In genomic region chr10:95440756-95441546, GRCh38 we compare ENCODE assay signal across 12 cellular contexts.
A peak's percentile ranks its signal among the peaks of the same experiment; 100 is the strongest.
DNase-seq lines count a peak whose midpoint lies in the region; ATAC-seq and TF ChIP-seq lines count a peak whose summit lies in the region.
"Had no signal": no experiment of that assay in that cellular context is flagged by ENCODE, and none has a peak within 500 bp of the region (broad histone marks: within the 10 kb centered on the region; RNA-seq: fewer than 3 reads in every experiment).

No MANE protein-coding gene starts in this region.

- no peak overlapping the region for H3K9ac ChIP-seq in Karpas-422 (ENCODE audit: low read length)

- no peaks in the 10 kb centered on the region for H3K27me3 ChIP-seq in aorta (ENCODE audit: control insufficient read depth in 1 of 2, insufficient read depth in 2 of 2, low read length in 1 of 2)
- no peaks in the 10 kb centered on the region for H3K27me3 ChIP-seq in Karpas-422 (ENCODE audit: low read length)
- H3K27me3 ChIP-seq: BE2C, cardiac muscle cell had no signal

- intact Hi-C loops in aorta (cut with DNase I) (loop anchor here in 1 of 2 donors (5.0 kb wide), 1 partner anchor 121 kb away; the partner anchor contains the start of gene SORBS1), mucosa of descending colon (cut with DNase I, micrococcal nuclease) (no loop called here)

- ATAC-seq in HG03045 (IDR thresholded peaks at IDR 0.05; ENCODE audit: unreplicated experiment), result peak; percentile 76
- ATAC-seq in activated T-helper 17 cell treated with anti-CD3 and anti-CD28 coated beads, Interleukin-2, amount 50 U/mL, for 72 hours (replicated peaks), result peak; percentile 86
- ATAC-seq in aorta (ENCODE audit: low FRiP score), result no peak
- ATAC-seq in mucosa of descending colon, result no peak
- ATAC-seq: lower lobe of right lung had no signal

- no peaks in the 10 kb centered on the region for H3K79me2 ChIP-seq in Karpas-422 (ENCODE audit: low read length)

- H3K4me1 ChIP-seq in aorta (ENCODE audit: control insufficient read depth in 1 of 2, insufficient read depth in 2 of 2, low read length in 2 of 2) (peaks cover 0 to 6% of the 10 kb centered on the region in 2 donors), Karpas-422 (ENCODE audit: low read length) (no peaks in the 10 kb centered on the region), mucosa of descending colon (ENCODE audit: low read depth) (peaks cover 5% of the 10 kb centered on the region)
- H3K4me1 ChIP-seq: BE2C had no signal

- no peaks in the 10 kb centered on the region for H3K36me3 Mint-ChIP-seq in activated naive CD4-positive, alpha-beta T cell treated with anti-CD3 and anti-CD28 coated beads, Interleukin-2, amount 10 ng/mL, durations not matched to agents 7 days and 5 days
- H3K36me3 Mint-ChIP-seq in activated T-helper 17 cell treated with anti-CD3 and anti-CD28 coated beads, Interleukin-2, amount 50 U/mL, for 72 hours (ENCODE audit: low read depth), result no peaks in the 10 kb centered on the region

- H3K4me2 ChIP-seq in Karpas-422 (ENCODE audit: low read depth, low read length, poor library complexity, severe bottlenecking), result no peak overlapping the region

- 13 to 17% methylated on average over 7 of the region's 7 CpGs for WGBS in aorta, 2 donors

- peak; percentile 34 for DNase-seq in activated naive CD4-positive, alpha-beta T cell treated with anti-CD3 and anti-CD28 coated beads, Interleukin-2, amount 10 ng/mL, durations not matched to agents 7 days and 5 days
- no peak for DNase-seq in activated naive CD4-positive, alpha-beta T cell treated with Interleukin-2 at 50 U/mL for 16 hours
- DNase-seq in aorta (no peak), Karpas-422 (no peak), C1 segment of cervical spinal cord (lab: John Stamatoyannopoulos, UW) (no peak), mucosa of descending colon (no peak)
- DNase-seq: BE2C, lower lobe of right lung had no signal

- TF ChIP-seq CTCF in mucosa of descending colon (IDR thresholded peaks at IDR 0.05), result no peak

- no peak overlapping the region for H3K27ac Mint-ChIP-seq in activated naive CD4-positive, alpha-beta T cell treated with anti-CD3 and anti-CD28 coated beads, Interleukin-2, amount 10 ng/mL, durations not matched to agents 7 days and 5 days
- H3K27ac Mint-ChIP-seq in activated T-helper 17 cell treated with anti-CD3 and anti-CD28 coated beads, Interleukin-2, amount 50 U/mL, for 72 hours, result no peak overlapping the region
- H3K27ac Mint-ChIP-seq: T-helper 1 cell treated with Interleukin-12 subunit alpha and Interleukin-12 subunit beta and Interleukin-4 antibody, amounts not matched to agents 30 μg/mL and 1 μg/mL, for 36 hours had no signal

- peaks cover 11% of the 10 kb centered on the region for H3K27me3 Mint-ChIP-seq in activated naive CD4-positive, alpha-beta T cell treated with anti-CD3 and anti-CD28 coated beads, Interleukin-2, amount 10 ng/mL, durations not matched to agents 7 days and 5 days
- H3K27me3 Mint-ChIP-seq in activated T-helper 17 cell treated with anti-CD3 and anti-CD28 coated beads, Interleukin-2, amount 50 U/mL, for 72 hours, result peaks cover 8% of the 10 kb centered on the region

- H4K20me1 ChIP-seq in Karpas-422 (ENCODE audit: insufficient read depth, low read depth, low read length), result no peaks in the 10 kb centered on the region

- CTCF ChIA-PET in activated naive CD4-positive, alpha-beta T cell treated with anti-CD3 and anti-CD28 coated beads, Interleukin-2, amount 10 ng/mL, durations not matched to agents 7 days and 5 days (lab: Charles Lee), result interaction anchor here (1.2 to 9.7 kb wide), 3 partner anchors 11 to 66 kb away, joined by 4 to 80 read pairs (median 7); no protein-coding TSS in a partner anchor

- peaks cover 12% of the 10 kb centered on the region for H3K4me1 Mint-ChIP-seq in activated naive CD4-positive, alpha-beta T cell treated with anti-CD3 and anti-CD28 coated beads, Interleukin-2, amount 10 ng/mL, durations not matched to agents 7 days and 5 days
- H3K4me1 Mint-ChIP-seq in activated T-helper 17 cell treated with anti-CD3 and anti-CD28 coated beads, Interleukin-2, amount 50 U/mL, for 72 hours, result no peaks in the 10 kb centered on the region

- no peak overlapping the region for H3K4me3 ChIP-seq in aorta (ENCODE audit: low read length in 2 of 2)
- no peak overlapping the region for H3K4me3 ChIP-seq in Karpas-422 (ENCODE audit: low read length)
- no peak overlapping the region for H3K4me3 ChIP-seq in mucosa of descending colon
- H3K4me3 ChIP-seq: cardiac muscle cell, lower lobe of right lung had no signal

- no peaks in the 10 kb centered on the region for H3K9me2 ChIP-seq in Karpas-422 (replicated peaks; ENCODE audit: insufficient read depth, low read length)

- no peak overlapping the region for H2AFZ ChIP-seq in Karpas-422 (ENCODE audit: low read length)

- H3K9me3 Mint-ChIP-seq in activated naive CD4-positive, alpha-beta T cell treated with anti-CD3 and anti-CD28 coated beads, Interleukin-2, amount 10 ng/mL, durations not matched to agents 7 days and 5 days, result no peaks in the 10 kb centered on the region
- no peaks in the 10 kb centered on the region for H3K9me3 Mint-ChIP-seq in activated T-helper 17 cell treated with anti-CD3 and anti-CD28 coated beads, Interleukin-2, amount 50 U/mL, for 72 hours
- H3K9me3 Mint-ChIP-seq: T-helper 1 cell treated with Interleukin-12 subunit alpha and Interleukin-12 subunit beta and Interleukin-4 antibody, amounts not matched to agents 30 μg/mL and 1 μg/mL, for 36 hours had no signal

- H3K36me3 ChIP-seq in aorta (ENCODE audit: control insufficient read depth in 1 of 2, insufficient read depth in 2 of 2, low read length in 1 of 2), result peaks cover 0 to 3% of the 10 kb centered on the region in 2 donors
- H3K36me3 ChIP-seq in Karpas-422 (ENCODE audit: insufficient read depth, low read length), result no peaks in the 10 kb centered on the region
- H3K36me3 ChIP-seq in mucosa of descending colon (ENCODE audit: low read depth), result no peaks in the 10 kb centered on the region
- H3K36me3 ChIP-seq: BE2C, cardiac muscle cell, lower lobe of right lung had no signal

- H3K27ac ChIP-seq in aorta (ENCODE audit: low read depth in 1 of 2, low read length in 2 of 2) (peak overlapping the region; percentile 55 to 59), Karpas-422 (ENCODE audit: low read length) (no peak overlapping the region)
- H3K27ac ChIP-seq: cardiac muscle cell had no signal

- no peak overlapping the region for H3K4me3 Mint-ChIP-seq in activated naive CD4-positive, alpha-beta T cell treated with anti-CD3 and anti-CD28 coated beads, Interleukin-2, amount 10 ng/mL, durations not matched to agents 7 days and 5 days
- H3K4me3 Mint-ChIP-seq in activated T-helper 17 cell treated with anti-CD3 and anti-CD28 coated beads, Interleukin-2, amount 50 U/mL, for 72 hours, result no peak overlapping the region
- H3K4me3 Mint-ChIP-seq: T-helper 1 cell treated with Interleukin-12 subunit alpha and Interleukin-12 subunit beta and Interleukin-4 antibody, amounts not matched to agents 30 μg/mL and 1 μg/mL, for 36 hours had no signal

- H3K9me3 ChIP-seq in aorta (ENCODE audit: control insufficient read depth, low read length) (no peaks in the 10 kb centered on the region), Karpas-422 (ENCODE audit: low read length) (no peaks in the 10 kb centered on the region), mucosa of descending colon (no peaks in the 10 kb centered on the region)
- H3K9me3 ChIP-seq: BE2C, lower lobe of right lung had no signal

Comparison
In these comparisons a context has a peak if more than half of its experiments do, and no peak if none do; other contexts are left out.
1. ATAC-seq: peak in HG03045 (single experiment) and activated T-helper 17 cell treated with anti-CD3 and anti-CD28 coated beads, Interleukin-2, amount 50 U/mL, for 72 hours (single experiment); none in aorta (single experiment) and mucosa of descending colon (single experiment).